In the genomic region with DNA sequence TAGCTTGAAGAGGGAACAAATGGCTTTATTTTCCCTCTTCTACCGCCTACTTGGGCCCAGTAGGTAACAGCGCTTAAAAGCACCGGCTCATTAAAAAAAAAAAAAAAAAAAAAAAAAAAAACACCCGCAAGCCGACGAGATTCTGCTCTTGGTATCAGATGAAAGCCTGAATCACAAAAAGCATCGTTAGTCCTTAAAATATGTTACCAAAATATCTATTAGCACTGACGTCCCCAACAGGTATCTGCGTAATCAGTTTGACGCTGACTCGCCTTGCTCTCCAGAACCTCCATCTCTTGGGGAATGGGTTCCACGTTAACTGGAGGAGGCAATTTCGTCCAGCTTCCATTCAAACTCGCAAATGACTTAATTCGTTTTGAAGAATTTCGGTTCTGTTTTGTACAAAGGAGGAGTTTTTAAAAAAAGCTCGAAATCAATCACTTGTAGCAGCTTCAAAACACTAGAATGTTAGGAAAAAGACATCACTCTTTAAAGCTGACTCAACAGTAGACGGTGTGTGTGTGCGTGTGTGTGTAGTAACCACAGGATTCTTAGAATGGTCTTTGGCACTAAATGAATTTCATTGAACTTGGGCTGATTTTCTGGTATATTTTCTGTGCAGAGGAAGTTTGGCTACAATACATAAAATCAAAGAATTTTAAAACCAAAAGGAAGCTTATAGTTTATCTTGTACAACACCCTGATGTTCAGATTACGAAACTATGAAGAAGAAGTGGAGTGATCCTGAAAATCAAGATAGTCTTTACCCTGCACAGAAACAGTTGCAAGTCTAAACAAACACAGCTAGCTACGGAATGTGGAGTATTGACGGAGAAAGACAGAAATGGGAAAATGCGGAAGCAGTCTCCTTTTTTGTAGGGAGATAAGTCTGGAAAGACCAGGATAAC, we compare ENCODE assay signal across 8 cellular contexts. TPM values are rescaled to one million over a fixed set of nuclear protein-coding genes. Genes with fewer than 3 reads are reported as not detected.
A peak's percentile ranks its signal among the peaks of the same experiment; 100 is the strongest.
DNase-seq lines count a peak whose midpoint lies in the region; FAIRE-seq and TF ChIP-seq lines count a peak whose summit lies in the region.

No MANE protein-coding gene starts in this region.

- peak overlapping the region; percentile 79 to 83 for H3K9ac ChIP-seq in mucosa of rectum (ENCODE audit: low read depth in 1 of 2, low read length in 2 of 2)

- TF ChIP-seq POLR2A in stomach (IDR thresholded peaks at IDR 0.05): no peak

- H3K27me3 ChIP-seq in A673 (replicated peaks; ENCODE audit: insufficient read depth, low read depth, low read length, poor library complexity) (no peaks in the 10 kb centered on the region), mucosa of rectum (ENCODE audit: control insufficient read depth in 2 of 2, insufficient read depth in 2 of 2, low read length in 2 of 2) (no peaks in the 10 kb centered on the region), stomach (no peaks in the 10 kb centered on the region)
- no peaks in the 10 kb centered on the region for H3K27me3 ChIP-seq in effector memory CD4-positive, alpha-beta T cell (replicated peaks; ENCODE audit: control insufficient read depth, insufficient read depth, low read length, poor library complexity, severe bottlenecking)

- H3K36me3 ChIP-seq in A673 (ENCODE audit: insufficient read depth, low read length, poor library complexity, severe bottlenecking) (no peaks in the 10 kb centered on the region), mucosa of rectum (ENCODE audit: control insufficient read depth in 2 of 2, insufficient read depth in 2 of 2, low read length in 2 of 2) (no peaks in the 10 kb centered on the region), stomach (no peaks in the 10 kb centered on the region)
- no peaks in the 10 kb centered on the region for H3K36me3 ChIP-seq in effector memory CD4-positive, alpha-beta T cell (ENCODE audit: control insufficient read depth, insufficient read depth, low read length)

- CTCF ChIA-PET in A673 (lab: Charles Lee): no interaction called here

- intact Hi-C loops in A673 (cut with micrococcal nuclease; ENCODE audit: unreplicated experiment): loop anchor here (5.0 to 10.0 kb wide), 2 partner anchors 85 to 447 kb away; no protein-coding TSS in a partner anchor
- intact Hi-C loops in stomach (cut with DNase I; ENCODE audit: low total_unique reads): no loop called here

- POLR2A ChIA-PET in A673 (lab: Charles Lee; ENCODE audit: low non-redundant PET): interaction anchor here (0.6 kb wide), 1 partner anchor 99 kb away, joined by 4 read pairs; no protein-coding TSS in a partner anchor

- H3K4me3 ChIP-seq in A673 (ENCODE audit: low read depth, low read length, poor library complexity, severe bottlenecking): peak overlapping the region; percentile 72
- peak overlapping the region; percentile 60 for H3K4me3 ChIP-seq in GM12875 (ENCODE audit: low read depth, low read length)
- peak overlapping the region; percentile 86 for H3K4me3 ChIP-seq in effector memory CD4-positive, alpha-beta T cell (ENCODE audit: insufficient read depth, low read depth, low read length, poor library complexity, severe bottlenecking)
- H3K4me3 ChIP-seq in mucosa of rectum (ENCODE audit: low read length in 2 of 2): peak overlapping the region; percentile 84 to 98
- H3K4me3 ChIP-seq in stomach: peak overlapping the region; percentile 78 to 92 (median 80)

- FAIRE-seq in GM19239 (lab: Jason Lieb, UNC): no peak

- no peak for TF ChIP-seq EP300 in stomach (IDR thresholded peaks at IDR 0.05)

- WGBS in stomach, 5 donors: 5 to 8% (median 7%) methylated on average over 23 of the region's 23 CpGs

- H3K9me3 ChIP-seq in A673 (ENCODE audit: low read depth, low read length, poor library complexity, severe bottlenecking): no peaks in the 10 kb centered on the region
- no peaks in the 10 kb centered on the region for H3K9me3 ChIP-seq in effector memory CD4-positive, alpha-beta T cell (ENCODE audit: control insufficient read depth, low read length)
- no peaks in the 10 kb centered on the region for H3K9me3 ChIP-seq in mucosa of rectum (ENCODE audit: control insufficient read depth in 2 of 2, low read length in 2 of 2)
- H3K9me3 ChIP-seq in stomach: no peaks in the 10 kb centered on the region

- TF ChIP-seq CTCF in A673 (conservative IDR thresholded peaks at IDR 0.05; ENCODE audit: low read depth, low read length) (no peak), GM12875 (IDR thresholded peaks at IDR 0.05; ENCODE audit: borderline replicate concordance, insufficient read depth, low read depth, low read length) (no peak), stomach (IDR thresholded peaks at IDR 0.05) (no peak)

- H3K4me1 ChIP-seq in A673 (ENCODE audit: insufficient read depth, low read length, poor library complexity, severe bottlenecking) (peaks cover 10% of the 10 kb centered on the region), mucosa of rectum (ENCODE audit: control insufficient read depth in 2 of 2, insufficient read depth in 2 of 2, low read length in 2 of 2) (peaks cover 6% of the 10 kb centered on the region in 2 donors), stomach (peaks cover 0 to 32% (median 20%) of the 10 kb centered on the region in 4 donors)
- H3K4me1 ChIP-seq in effector memory CD4-positive, alpha-beta T cell (ENCODE audit: control insufficient read depth, insufficient read depth, low read length, poor library complexity, severe bottlenecking): peaks cover 14% of the 10 kb centered on the region

- no TSS peak for BruUV-seq in A673 (replicated peaks; lab: Mats Ljungman, UMichigan)

- H3K27ac ChIP-seq in A673 (ENCODE audit: low read depth, low read length, poor library complexity, severe bottlenecking) (peak overlapping the region; percentile 76), mucosa of rectum (ENCODE audit: low read depth in 2 of 2, low read length in 2 of 2) (peak overlapping the region; percentile 83 to 88), stomach (peak overlapping the region; percentile 83 to 92 (median 90))
- H3K27ac ChIP-seq in effector memory CD4-positive, alpha-beta T cell (ENCODE audit: insufficient read depth, low read length, poor library complexity, severe bottlenecking): peak overlapping the region; percentile 75

- DNase-seq in A673 (ENCODE audit: low spot score) (peak; percentile 37), NCI-H1105 (lab: John Stamatoyannopoulos, UW) (peak; percentile 35), stomach (no peak), GM19239 (ENCODE audit: insufficient read length, low spot score) (no peak)
- DNase-seq in activated CD4-positive, alpha-beta T cell treated with anti-CD3 and anti-CD28 coated beads, Interleukin-2, amount 50 U/mL, for 1 hour: peak; percentile 39
- peak in 2 of 3 donors; percentile 13 to 31 for DNase-seq in effector memory CD4-positive, alpha-beta T cell

RNA-seq across cellular contexts. Expression of gene PGAP1, which starts 1.1 kb away (rescaled TPM):
- total RNA-seq in A673 (2021): 40.4 and 46.8 TPM in 2 replicates
- total RNA-seq in stomach: 10 to 100 TPM in 2 of 5 donors, 1 to 10 TPM in 3; 1.7 to 56.9 (median 9.3) TPM
- polyA plus RNA-seq in stomach: 1 to 10 TPM in 1 of 3 donors, under 1 TPM in 2; 0.56 to 1.6 (median 0.76) TPM

Comparison
In these comparisons a context has a peak if more than half of its experiments do, and no peak if none do; other contexts are left out.
1. DNase-seq: peak in A673 (single experiment), NCI-H1105 (single experiment), activated CD4-positive, alpha-beta T cell treated with anti-CD3 and anti-CD28 coated beads, Interleukin-2, amount 50 U/mL, for 1 hour (single experiment) and effector memory CD4-positive, alpha-beta T cell (2 of 3); none in stomach (single experiment) and GM19239 (single experiment).
2. Peak in every context shown above with its lines, with median percentiles within 50 percentile points of each other: H3K27ac ChIP-seq and H3K4me3 ChIP-seq.